ENCODE assay signal across 13 cellular contexts in the genomic region with DNA sequence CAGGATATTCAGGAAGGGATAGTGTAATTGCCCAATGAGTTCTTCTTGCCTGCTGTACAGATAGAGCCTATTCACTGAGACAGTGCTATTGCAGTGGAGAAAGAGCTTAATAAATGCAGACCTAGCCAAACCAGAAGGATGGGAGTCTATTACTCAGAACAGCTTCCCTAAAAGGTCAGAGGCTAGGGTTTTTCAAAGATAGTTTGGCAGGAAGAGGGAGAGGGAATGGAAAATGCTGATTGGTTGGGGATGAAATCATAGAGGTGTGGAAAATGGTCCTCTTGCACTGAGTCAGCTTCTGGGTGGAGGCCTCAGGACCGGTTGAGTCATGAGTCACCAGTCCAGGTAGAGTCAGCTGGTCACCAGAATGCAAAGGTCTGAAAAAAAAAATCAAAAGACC.
DNase-seq lines count a peak whose midpoint lies in the region; ATAC-seq, FAIRE-seq and TF ChIP-seq lines count a peak whose summit lies in the region.
"Had no signal": no experiment of that assay in that cellular context is flagged by ENCODE, and none has a peak within 500 bp of the region (broad histone marks: within the 10 kb centered on the region; RNA-seq: fewer than 3 reads in every experiment).

No MANE protein-coding gene starts in this region.

- no peaks in the 10 kb centered on the region for H3K27me3 ChIP-seq in HepG2 (ENCODE audit: control insufficient read depth in 1 of 2, insufficient read depth in 2 of 2, low read length in 2 of 2)
- H3K27me3 ChIP-seq: BLaER1 treated with 17β-estradiol and CSF1 and Interleukin-3, amounts not matched to agents 10 nM and 100 nM had no signal

- no peaks in the 10 kb centered on the region for H3K36me3 ChIP-seq in HepG2 (replicated peaks in 1 of 2; ENCODE audit: control insufficient read depth in 1 of 2, insufficient read depth in 2 of 2, low read length in 2 of 2)
- H3K36me3 ChIP-seq: BLaER1 treated with 17β-estradiol and CSF1 and Interleukin-3, amounts not matched to agents 10 nM and 100 nM had no signal

- TF ChIP-seq CTCF in Calu3 (IDR thresholded peaks at IDR 0.05; ENCODE audit: unreplicated experiment), result no peak
- no peak for TF ChIP-seq CTCF in brain (conservative IDR thresholded peaks at IDR 0.05)
- no peak for TF ChIP-seq CTCF in HepG2 (CRISPR knock-in tag; IDR thresholded peaks at IDR 0.05)

- no TSS peak for BruUV-seq in Calu3 (replicated peaks; lab: Mats Ljungman, UMichigan)
- BruUV-seq in HepG2 (replicated peaks; lab: Mats Ljungman, UMichigan), result no TSS peak

- no peak overlapping the region for H2AFZ ChIP-seq in HepG2 (ENCODE audit: low read length)

- TF ChIP-seq EP300 in HepG2 (IDR thresholded peaks at IDR 0.05; ENCODE audit: low read depth in 2 of 2, low read length in 2 of 2) (no peak), HepG2 (CRISPR knock-in tag; IDR thresholded peaks at IDR 0.05; ENCODE audit: borderline replicate concordance) (no peak)

- no peaks in the 10 kb centered on the region for H3K79me2 ChIP-seq in HepG2 (ENCODE audit: insufficient read depth, low read length)

- no peak overlapping the region for H3K4me2 ChIP-seq in HepG2 (ENCODE audit: low read depth, low read length)
- H3K4me2 ChIP-seq: BLaER1 treated with 17β-estradiol and CSF1 and Interleukin-3, amounts not matched to agents 10 nM and 100 nM had no signal

- FAIRE-seq in HepG2 (lab: Jason Lieb, UNC), result no peak

- H3K4me1 Mint-ChIP-seq in Calu3 (ENCODE audit: low read depth, unreplicated experiment) (peaks cover 16% of the 10 kb centered on the region), brain (peaks cover 28% of the 10 kb centered on the region)
- H3K4me1 Mint-ChIP-seq: activated B cell treated with CpG ODN at 0.5 μM for 24 hours had no signal

- no peaks in the 10 kb centered on the region for H3K4me1 ChIP-seq in HepG2 (ENCODE audit: insufficient read depth, low read length)
- H3K4me1 ChIP-seq: psoas muscle had no signal

- peaks cover 3% of the 10 kb centered on the region for H3K9me3 Mint-ChIP-seq in Calu3 (ENCODE audit: low read depth, unreplicated experiment)
- H3K9me3 Mint-ChIP-seq in brain, result peaks cover 0 to 10% (median 6%) of the 10 kb centered on the region in 5 experiments
- H3K9me3 Mint-ChIP-seq: HFFc6 had no signal

- H3K4me3 ChIP-seq in HepG2 (replicated peaks in 1 of 3; ENCODE audit: insufficient read depth in 1 of 3, low read depth in 2 of 3, low read length in 3 of 3), result no peak overlapping the region
- H3K4me3 ChIP-seq: BLaER1 treated with 17β-estradiol and CSF1 and Interleukin-3, amounts not matched to agents 10 nM and 100 nM; psoas muscle had no signal

- no peak for TF ChIP-seq RAD21 in HepG2 (CRISPR knock-in tag; IDR thresholded peaks at IDR 0.05)

- CTCF ChIA-PET in Calu3 (lab: Charles Lee), result interaction anchor here (0.6 to 1.4 kb wide), 4 partner anchors 11 to 191 kb away, joined by 3 to 7 read pairs (median 4); no protein-coding TSS in a partner anchor
- CTCF ChIA-PET in HepG2 (lab: Yijun Ruan, JAX; ENCODE audit: low intra/inter-chr PET ratio, low total read pairs), result no interaction called here

- no peak overlapping the region for H3K27ac ChIP-seq in HepG2 (ENCODE audit: extremely low read length, insufficient read depth, low read length)
- H3K27ac ChIP-seq: BLaER1 treated with 17β-estradiol and CSF1 and Interleukin-3, amounts not matched to agents 10 nM and 100 nM; psoas muscle had no signal

- 8% methylated on average over 1 of the region's 1 CpG for WGBS in HepG2 (ENCODE audit: low lambda C conversion rate)

- peaks cover 7% of the 10 kb centered on the region for H3K36me3 Mint-ChIP-seq in Calu3 (ENCODE audit: insufficient read depth, unreplicated experiment)
- no peaks in the 10 kb centered on the region for H3K36me3 Mint-ChIP-seq in brain

- no peak for TF ChIP-seq POLR2A in HepG2 (IDR thresholded peaks at IDR 0.05; ENCODE audit: insufficient read depth in 1 of 2, low read depth in 2 of 2, low read length in 2 of 2)

- no peak overlapping the region for H3K9ac ChIP-seq in HepG2 (ENCODE audit: insufficient read depth, low read depth, low read length)
- H3K9ac ChIP-seq: BLaER1 treated with 17β-estradiol and CSF1 and Interleukin-3, amounts not matched to agents 10 nM and 100 nM had no signal

- no peaks in the 10 kb centered on the region for H4K20me1 ChIP-seq in HepG2 (ENCODE audit: insufficient read depth, low read length)
- H4K20me1 ChIP-seq: BLaER1 treated with 17β-estradiol and CSF1 and Interleukin-3, amounts not matched to agents 10 nM and 100 nM had no signal

- H3K27ac Mint-ChIP-seq in Calu3 (ENCODE audit: unreplicated experiment) (peak overlapping the region; percentile 53), brain (peak overlapping the region in 3 of 5 experiments; percentile 15 to 87 (median 52))
- H3K27ac Mint-ChIP-seq: activated B cell treated with CpG ODN at 0.5 μM for 24 hours, HFFc6 had no signal

- POLR2A ChIA-PET in HepG2 (lab: Yijun Ruan, JAX), result no interaction called here

- H3K27me3 Mint-ChIP-seq in Calu3 (ENCODE audit: unreplicated experiment) (no peaks in the 10 kb centered on the region), brain (peaks cover 4% of the 10 kb centered on the region)

- in situ Hi-C loops in HepG2 (cut with HindIII; ENCODE audit: extremely low pct_ligation_motif_present, low pct_unique_long_range_greater_than_20kb), result no loop called here

- peak; percentile 71 for DNase-seq in Calu3
- DNase-seq in HT-29 (ENCODE audit: low spot score), result peak; percentile 80
- DNase-seq in HepG2 (ENCODE audit: low spot score), result peak; percentile 21
- DNase-seq in amygdala (lab: John Stamatoyannopoulos, UW), result no peak
- DNase-seq in stimulated activated CD4-positive, alpha-beta T cell treated with anti-CD3 and anti-CD28 coated beads, Interleukin-12 subunit alpha, Interleukin-12 subunit beta, amount 100 ng/mL, for 4 hours, result no peak
- no peak for DNase-seq in NCI-H1436 treated with DMSO at 0.1 percent for 48 hours (lab: John Stamatoyannopoulos, UW)
- DNase-seq: activated B cell treated with CpG ODN at 0.5 μM for 24 hours, HFFc6, NCI-H526, psoas muscle had no signal

- ATAC-seq in HepG2 (peak; percentile 36; the same call in 1 of the 3 replicates), HG02610 (IDR thresholded peaks at IDR 0.05; ENCODE audit: unreplicated experiment) (no peak)

- no peaks in the 10 kb centered on the region for H3K9me3 ChIP-seq in HepG2 (ENCODE audit: low read length)
- H3K9me3 ChIP-seq: psoas muscle had no signal

- H3K4me3 Mint-ChIP-seq in Calu3 (ENCODE audit: low read depth, unreplicated experiment), result peak overlapping the region; percentile 6
- H3K4me3 Mint-ChIP-seq in brain, result no peak overlapping the region
- H3K4me3 Mint-ChIP-seq: activated B cell treated with CpG ODN at 0.5 μM for 24 hours, HFFc6 had no signal

- intact Hi-C loops in Calu3 (cut with micrococcal nuclease; ENCODE audit: unreplicated experiment), result no loop called here
- intact Hi-C loops in HepG2 (cut with micrococcal nuclease; ENCODE audit: unreplicated experiment), result no loop called here

TF ChIP-seq in HepG2, 621 proteins besides CTCF, POLR2A, EP300 and RAD21:
- TF ChIP-seq FOSL2 (CRISPR knock-in tag; IDR thresholded peaks at IDR 0.05), result peak; percentile 66
- no peak for TF ChIP-seq ZNF563 (CRISPR knock-in tag; IDR thresholded peaks at IDR 0.05)
TF ChIP-seq in HepG2: peak in this region for 1.

Comparison
In these comparisons a context has a peak if more than half of its experiments do, and no peak if none do; other contexts are left out.
1. DNase-seq: peak in Calu3 (single experiment), HT-29 (single experiment) and HepG2 (single experiment); none in amygdala (0 of 56), stimulated activated CD4-positive, alpha-beta T cell treated with anti-CD3 and anti-CD28 coated beads, Interleukin-12 subunit alpha, Interleukin-12 subunit beta, amount 100 ng/mL, for 4 hours (single experiment) and NCI-H1436 treated with DMSO at 0.1 percent for 48 hours (single experiment).